In genomic region chr1:8078176-8078671, GRCh38 we compare ENCODE assay signal across 8 cellular contexts. TPM values are rescaled to one million over a fixed set of nuclear protein-coding genes. Genes with fewer than 3 reads are reported as not detected.
A peak's percentile ranks its signal among the peaks of the same experiment; 100 is the strongest.
DNase-seq lines count a peak whose midpoint lies in the region; ATAC-seq and TF ChIP-seq lines count a peak whose summit lies in the region.

No MANE protein-coding gene starts in this region.

- H3K4me1 Mint-ChIP-seq in nephron = peaks cover 35% of the 10 kb centered on the region

- TF ChIP-seq POLR2A in erythroblast (IDR thresholded peaks at IDR 0.05; ENCODE audit: low read length) = no peak

- ATAC-seq in GM21367 (IDR thresholded peaks at IDR 0.05; ENCODE audit: unreplicated experiment) (no peak), HG03469 (IDR thresholded peaks at IDR 0.05; ENCODE audit: unreplicated experiment) (no peak)

- POLR2A ChIA-PET in BJ (lab: Charles Lee) = interaction anchor here (1.0 kb wide), 1 partner anchor 59 kb away, joined by 4 read pairs; no protein-coding TSS in a partner anchor

- H3K36me3 ChIP-seq in BJ (ENCODE audit: control insufficient read depth, insufficient read depth, low read length) = no peaks in the 10 kb centered on the region

- no peaks in the 10 kb centered on the region for H3K27me3 ChIP-seq in BJ (ENCODE audit: control insufficient read depth, insufficient read depth, low read length)

- CTCF ChIA-PET in BJ (lab: Yijun Ruan, JAX) = interaction anchor here (0.8 to 1.4 kb wide), 5 partner anchors 14 to 124 kb away, joined by 3 to 4 read pairs (median 3); no protein-coding TSS in a partner anchor

- no peaks in the 10 kb centered on the region for H3K9me3 Mint-ChIP-seq in nephron

- H3K36me3 Mint-ChIP-seq in nephron (ENCODE audit: low read depth) = no peaks in the 10 kb centered on the region

- no peak for TF ChIP-seq CTCF in BJ (IDR thresholded peaks at IDR 0.05; ENCODE audit: insufficient read depth, low read depth, low read length)
- no peak for TF ChIP-seq CTCF in nephron (IDR thresholded peaks at IDR 0.05; ENCODE audit: unreplicated experiment in 3 of 3)

- DNase-seq in BJ (ENCODE audit: low read depth) (peak; percentile 73), M059J (ENCODE audit: low read depth) (peak; percentile 95), dermis blood vessel endothelial cell (peak; percentile 60), NCI-H748 treated with DMSO at 0.1 percent for 48 hours (lab: John Stamatoyannopoulos, UW) (no peak), erythroblast (lab: John Stamatoyannopoulos, UW) (no peak)

- peak overlapping the region; percentile 65 to 74 (median 70) for H3K27ac Mint-ChIP-seq in nephron

- H3K4me3 ChIP-seq in BJ (ENCODE audit: low read depth, low read length) = no peak overlapping the region

- no peaks in the 10 kb centered on the region for H3K27me3 Mint-ChIP-seq in nephron (ENCODE audit: low read depth)

- peak overlapping the region in 1 of 3 experiments; percentile 12 for H3K4me3 Mint-ChIP-seq in nephron

RNA-seq across cellular contexts. Expression of gene ERRFI1, which starts 52.1 kb away (rescaled TPM):
- polyA plus RNA-seq in BJ (2011; rRNA removed) = 20.5 and 30.3 TPM in 2 replicates
- 9.4 and 10.0 TPM in 2 replicates for polyA minus RNA-seq in BJ (2011; rRNA and poly(A)+ RNA removed)
- total RNA-seq in M059J (2014; rRNA removed; shearing (Covaris generic)) = 127 and 146 TPM in 2 replicates
- total RNA-seq in dermis blood vessel endothelial cell = 32.4 and 50.5 TPM in 2 replicates

Comparison
In these comparisons a context has a peak if more than half of its experiments do, and no peak if none do; other contexts are left out.
1. DNase-seq: peak in BJ (single experiment), M059J (single experiment) and dermis blood vessel endothelial cell (single experiment); none in NCI-H748 treated with DMSO at 0.1 percent for 48 hours (single experiment) and erythroblast (0 of 2).